ENCODE assay signal across 1 cellular context in genomic region chr19:50719119-50719435, GRCh38.
A peak's percentile ranks its signal among the peaks of the same experiment; 100 is the strongest.
TF ChIP-seq lines count a peak whose summit lies in the region.

No MANE protein-coding gene starts in this region.

TF ChIP-seq in H1, 55 proteins besides CTCF, POLR2A, EP300 and RAD21:
- peak; percentile 31 for TF ChIP-seq KDM4A (IDR thresholded peaks at IDR 0.05; ENCODE audit: low read depth, low read length, severe bottlenecking)
- TF ChIP-seq SP1 (IDR thresholded peaks at IDR 0.05; ENCODE audit: low read depth, low read length): no peak
TF ChIP-seq in H1: peak in this region for 1.
